ENCODE assay signal across 8 cellular contexts in genomic region chr5:36875051-36875788, GRCh38. TPM values are rescaled to one million over a fixed set of nuclear protein-coding genes. Genes with fewer than 3 reads are reported as not detected.
DNase-seq lines count a peak whose midpoint lies in the region; ATAC-seq and TF ChIP-seq lines count a peak whose summit lies in the region.

No MANE protein-coding gene starts in this region.

- no peaks in the 10 kb centered on the region for H3K27me3 Mint-ChIP-seq in stimulated activated naive CD8-positive, alpha-beta T cell treated with anti-CD3 and anti-CD28 coated beads, Interleukin-15, amount 100 ng/mL, for 72 hours

- WGBS in esophagus, 2 donors: 1% methylated on average over 26 of the region's 26 CpGs

- no peaks in the 10 kb centered on the region for H3K9me3 Mint-ChIP-seq in stimulated activated naive CD8-positive, alpha-beta T cell treated with anti-CD3 and anti-CD28 coated beads, Interleukin-15, amount 100 ng/mL, for 72 hours

- peak overlapping the region; percentile 94 to 98 for H3K4me3 Mint-ChIP-seq in stimulated activated naive CD8-positive, alpha-beta T cell treated with anti-CD3 and anti-CD28 coated beads, Interleukin-15, amount 100 ng/mL, for 72 hours

- H3K4me1 Mint-ChIP-seq in stimulated activated naive CD8-positive, alpha-beta T cell treated with anti-CD3 and anti-CD28 coated beads, Interleukin-15, amount 100 ng/mL, for 72 hours: peaks cover 45% of the 10 kb centered on the region

- H3K27ac ChIP-seq in esophagus (ENCODE audit: low read depth in 2 of 2, low read length in 1 of 2): peak overlapping the region; percentile 99

- no peaks in the 10 kb centered on the region for H3K4me1 ChIP-seq in esophagus (ENCODE audit: control insufficient read depth in 2 of 2, insufficient read depth in 2 of 2, low read length in 1 of 2)

- H3K4me3 ChIP-seq in AG09309 (ENCODE audit: control insufficient read depth, low read depth, low read length) (peak overlapping the region; percentile 98), esophagus (ENCODE audit: low read depth in 1 of 2, low read length in 2 of 2) (peak overlapping the region; percentile 91 to 93)

- no peaks in the 10 kb centered on the region for H3K27me3 ChIP-seq in esophagus (ENCODE audit: control insufficient read depth in 1 of 2, insufficient read depth in 2 of 2, low read length in 2 of 2)

- H3K36me3 ChIP-seq in esophagus (ENCODE audit: control insufficient read depth in 2 of 2, insufficient read depth in 2 of 2, low read length in 1 of 2): no peaks in the 10 kb centered on the region

- no peaks in the 10 kb centered on the region for H3K9me3 ChIP-seq in esophagus (ENCODE audit: control insufficient read depth in 2 of 2, insufficient read depth in 1 of 2, low read depth in 1 of 2, low read length in 1 of 2)

- peak overlapping the region; percentile 97 to 98 for H3K27ac Mint-ChIP-seq in stimulated activated naive CD8-positive, alpha-beta T cell treated with anti-CD3 and anti-CD28 coated beads, Interleukin-15, amount 100 ng/mL, for 72 hours

- no peak for DNase-seq in AG09309 (ENCODE audit: low read depth)
- DNase-seq in NCI-H748 treated with DMSO at 0.1 percent for 48 hours (lab: John Stamatoyannopoulos, UW): peak; percentile 76
- DNase-seq in activated T-cell treated with anti-CD3 and anti-CD28 coated beads, Interleukin-2, amount 50 U/mL, for 1 hour: peak; percentile 55
- peak; percentile 61 for DNase-seq in myocyte (ENCODE audit: low read depth)
- peak; percentile 30 to 46 for DNase-seq in stimulated activated naive CD8-positive, alpha-beta T cell treated with anti-CD3 and anti-CD28 coated beads, Interleukin-15, amount 100 ng/mL, for 72 hours

- TF ChIP-seq CTCF in AG09309 (IDR thresholded peaks at IDR 0.05; ENCODE audit: control insufficient read depth, insufficient read depth, low read depth, low read length, missing control alignments): no peak

- ATAC-seq in GM21515 (IDR thresholded peaks at IDR 0.05; ENCODE audit: unreplicated experiment) (peak; percentile 19), GM18907 (IDR thresholded peaks at IDR 0.05; ENCODE audit: unreplicated experiment) (no peak)
- ATAC-seq in stimulated activated naive CD8-positive, alpha-beta T cell treated with anti-CD3 and anti-CD28 coated beads, Interleukin-15, amount 100 ng/mL, for 72 hours: peak; percentile 17

RNA-seq across cellular contexts. Expression of gene NIPBL, which starts 1.3 kb away (rescaled TPM):
- 10 to 100 TPM; 10.9 to 16.1 TPM for polyA plus RNA-seq in esophagus
- 19.4 and 20.4 TPM in 2 replicates for total RNA-seq in myocyte
- 7.0 TPM for polyA plus RNA-seq in myocyte (2012)
